3 cellular contexts compared by ENCODE assay signal in genomic region chr12:47249719-47250506, GRCh38.
TF ChIP-seq lines count a peak whose summit lies in the region.

No MANE protein-coding gene starts in this region.

TF ChIP-seq in IMR-90, 13 proteins besides CTCF, POLR2A, EP300 and RAD21:
- TF ChIP-seq ELK1 (IDR thresholded peaks at IDR 0.05; ENCODE audit: borderline replicate concordance, low read depth, low read length) (no peak), FOS (IDR thresholded peaks at IDR 0.05; ENCODE audit: low read depth, low read length) (no peak), MXI1 (IDR thresholded peaks at IDR 0.05; ENCODE audit: borderline replicate concordance, low read depth, low read length) (no peak)

TF ChIP-seq in WTC11, 78 proteins besides CTCF, POLR2A, EP300 and RAD21 (continued from another document):
- peak; percentile 40; the same call in 1 of the 2 replicates for TF ChIP-seq ZNF317 (CRISPR knock-in tag; IDR thresholded peaks at IDR 0.05; ENCODE audit: borderline replicate concordance, low read depth)
- no peak for TF ChIP-seq TEAD4 (CRISPR knock-in tag; IDR thresholded peaks at IDR 0.05)
- TF ChIP-seq ATF1 (CRISPR knock-in tag; IDR thresholded peaks at IDR 0.05) = no peak
- no peak for TF ChIP-seq ZMAT4 (CRISPR knock-in tag; IDR thresholded peaks at IDR 0.05)

TF ChIP-seq in HEK293T, 16 proteins besides CTCF, POLR2A, EP300 and RAD21 (continued from another document):
- TF ChIP-seq ZNF384 (IDR thresholded peaks at IDR 0.05) = no peak
- TF ChIP-seq FOXA1 (IDR thresholded peaks at IDR 0.05) = no peak
- TF ChIP-seq HDGF (IDR thresholded peaks at IDR 0.05; ENCODE audit: borderline replicate concordance) = no peak
- TF ChIP-seq ELF4 (IDR thresholded peaks at IDR 0.05) = no peak
- no peak for TF ChIP-seq ARNT (IDR thresholded peaks at IDR 0.05)
- TF ChIP-seq, protein P1, sequence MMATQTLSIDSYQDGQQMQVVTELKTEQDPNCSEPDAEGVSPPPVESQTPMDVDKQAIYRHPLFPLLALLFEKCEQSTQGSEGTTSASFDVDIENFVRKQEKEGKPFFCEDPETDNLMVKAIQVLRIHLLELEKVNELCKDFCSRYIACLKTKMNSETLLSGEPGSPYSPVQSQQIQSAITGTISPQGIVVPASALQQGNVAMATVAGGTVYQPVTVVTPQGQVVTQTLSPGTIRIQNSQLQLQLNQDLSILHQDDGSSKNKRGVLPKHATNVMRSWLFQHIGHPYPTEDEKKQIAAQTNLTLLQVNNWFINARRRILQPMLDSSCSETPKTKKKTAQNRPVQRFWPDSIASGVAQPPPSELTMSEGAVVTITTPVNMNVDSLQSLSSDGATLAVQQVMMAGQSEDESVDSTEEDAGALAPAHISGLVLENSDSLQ (IDR thresholded peaks at IDR 0.05) = no peak
- TF ChIP-seq TARDBP (IDR thresholded peaks at IDR 0.05) = no peak
- no peak for TF ChIP-seq NFRKB (IDR thresholded peaks at IDR 0.05)
- TF ChIP-seq LEF1 (IDR thresholded peaks at IDR 0.05; ENCODE audit: borderline replicate concordance) = no peak
- no peak for TF ChIP-seq BHLHE40 (IDR thresholded peaks at IDR 0.05; ENCODE audit: borderline replicate concordance)
- TF ChIP-seq CTBP1 (IDR thresholded peaks at IDR 0.05; ENCODE audit: borderline replicate concordance) = no peak
- TF ChIP-seq FOXK2 (IDR thresholded peaks at IDR 0.05) = no peak
- no peak for TF ChIP-seq SUZ12 (IDR thresholded peaks at IDR 0.05)
- TF ChIP-seq SP1 (IDR thresholded peaks at IDR 0.05) = no peak
